In genomic region chr7:80185571-80185970, GRCh38 we compare ENCODE assay signal across 16 cellular contexts.
"Had no signal": no experiment of that assay in that cellular context is flagged by ENCODE, and none has a peak within 500 bp of the region (broad histone marks: within the 10 kb centered on the region; RNA-seq: fewer than 3 reads in every experiment).

No MANE protein-coding gene starts in this region.

- H3K27ac Mint-ChIP-seq: activated CD4-positive, alpha-beta T cell treated with anti-CD3 and anti-CD28 coated beads, Interleukin-2, amount 10 ng/mL, durations not matched to agents 24 days and 14 days; activated naive CD4-positive, alpha-beta T cell treated with anti-CD3 and anti-CD28 coated beads, Interleukin-2, amount 10 ng/mL, durations not matched to agents 7 days and 5 days; memory B cell; natural killer cell treated with Interleukin-12 subunit alpha and Interleukin-12 subunit beta and Interleukin-15 and Interleukin-18, amount 100 ng/mL, for 72 hours; stimulated activated naive CD8-positive, alpha-beta T cell treated with anti-CD3 and anti-CD28 coated beads, Interleukin-15, amount 100 ng/mL, for 72 hours; T-helper 1 cell treated with Interleukin-12 subunit alpha and Interleukin-12 subunit beta and Interleukin-4 antibody, amounts not matched to agents 30 μg/mL and 1 μg/mL, for 36 hours had no signal

- ATAC-seq: left ventricle myocardium superior; natural killer cell treated with Interleukin-12 subunit alpha and Interleukin-12 subunit beta and Interleukin-15 and Interleukin-18, amount 100 ng/mL, for 72 hours; psoas muscle; right lobe of liver; stimulated activated naive CD8-positive, alpha-beta T cell treated with anti-CD3 and anti-CD28 coated beads, Interleukin-15, amount 100 ng/mL, for 72 hours had no signal

- H3K36me3 Mint-ChIP-seq: activated naive CD4-positive, alpha-beta T cell treated with anti-CD3 and anti-CD28 coated beads, Interleukin-2, amount 10 ng/mL, durations not matched to agents 7 days and 5 days; memory B cell; natural killer cell treated with Interleukin-12 subunit alpha and Interleukin-12 subunit beta and Interleukin-15 and Interleukin-18, amount 100 ng/mL, for 72 hours had no signal

- H3K4me3 Mint-ChIP-seq: activated CD4-positive, alpha-beta T cell treated with anti-CD3 and anti-CD28 coated beads, Interleukin-2, amount 10 ng/mL, durations not matched to agents 24 days and 14 days; activated naive CD4-positive, alpha-beta T cell treated with anti-CD3 and anti-CD28 coated beads, Interleukin-2, amount 10 ng/mL, durations not matched to agents 7 days and 5 days; memory B cell; natural killer cell treated with Interleukin-12 subunit alpha and Interleukin-12 subunit beta and Interleukin-15 and Interleukin-18, amount 100 ng/mL, for 72 hours; stimulated activated naive CD8-positive, alpha-beta T cell treated with anti-CD3 and anti-CD28 coated beads, Interleukin-15, amount 100 ng/mL, for 72 hours; T-helper 1 cell treated with Interleukin-12 subunit alpha and Interleukin-12 subunit beta and Interleukin-4 antibody, amounts not matched to agents 30 μg/mL and 1 μg/mL, for 36 hours had no signal

- H3K4me1 Mint-ChIP-seq: memory B cell had no signal

- H3K9me3 Mint-ChIP-seq: activated naive CD4-positive, alpha-beta T cell treated with anti-CD3 and anti-CD28 coated beads, Interleukin-2, amount 10 ng/mL, durations not matched to agents 7 days and 5 days; stimulated activated naive CD8-positive, alpha-beta T cell treated with anti-CD3 and anti-CD28 coated beads, Interleukin-15, amount 100 ng/mL, for 72 hours had no signal

- DNase-seq: activated CD4-positive, alpha-beta T cell treated with anti-CD3 and anti-CD28 coated beads, Interleukin-2, amount 10 ng/mL, durations not matched to agents 24 days and 14 days; activated CD4-positive, CD25-positive, alpha-beta regulatory T cell; activated CD8-positive, alpha-beta memory T cell treated with anti-CD3 and anti-CD28 coated beads for 24 hours; activated naive CD4-positive, alpha-beta T cell treated with anti-CD3 and anti-CD28 coated beads, Interleukin-2, amount 10 ng/mL, durations not matched to agents 7 days and 5 days; central memory CD4-positive, alpha-beta T cell; effector CD4-positive, alpha-beta T cell; esophagus squamous epithelium; foreskin fibroblast; glutamatergic neuron; left ventricle myocardium superior; psoas muscle; right lobe of liver; stimulated activated naive CD8-positive, alpha-beta T cell treated with anti-CD3 and anti-CD28 coated beads, Interleukin-15, amount 100 ng/mL, for 72 hours had no signal

- H3K27me3 Mint-ChIP-seq: activated CD4-positive, alpha-beta T cell treated with anti-CD3 and anti-CD28 coated beads, Interleukin-2, amount 10 ng/mL, durations not matched to agents 24 days and 14 days; activated naive CD4-positive, alpha-beta T cell treated with anti-CD3 and anti-CD28 coated beads, Interleukin-2, amount 10 ng/mL, durations not matched to agents 7 days and 5 days; memory B cell; natural killer cell treated with Interleukin-12 subunit alpha and Interleukin-12 subunit beta and Interleukin-15 and Interleukin-18, amount 100 ng/mL, for 72 hours; stimulated activated naive CD8-positive, alpha-beta T cell treated with anti-CD3 and anti-CD28 coated beads, Interleukin-15, amount 100 ng/mL, for 72 hours had no signal
